ENCODE assay signal across 3 cellular contexts in genomic region chrX:52541051-52541450, GRCh38. TPM values are rescaled to one million over a fixed set of nuclear protein-coding genes. Genes with fewer than 3 reads are reported as not detected.
"Had no signal": no experiment of that assay in that cellular context is flagged by ENCODE, and none has a peak within 500 bp of the region (broad histone marks: within the 10 kb centered on the region; RNA-seq: fewer than 3 reads in every experiment).

No MANE protein-coding gene starts in this region.

RNA-seq across cellular contexts. Expression of gene XAGE1B, which starts 24.2 kb away (rescaled TPM):
- total RNA-seq: LHCN-M2, M059J, MCF 10A had no signal

RNA-seq across cellular contexts. Expression of gene XAGE1A, which starts 45.4 kb away (rescaled TPM):
- total RNA-seq: LHCN-M2, M059J, MCF 10A had no signal
